In genomic region chr2:2147024-2147900, GRCh38 we compare ENCODE assay signal across 1 cellular context.
TF ChIP-seq lines count a peak whose summit lies in the region.

No MANE protein-coding gene starts in this region.

TF ChIP-seq in H1, 55 proteins besides CTCF, POLR2A, EP300 and RAD21:
- no peak for TF ChIP-seq KDM5A (IDR thresholded peaks at IDR 0.05; ENCODE audit: low read length)
- TF ChIP-seq EZH2 (IDR thresholded peaks at IDR 0.05; ENCODE audit: low read depth, low read length, severe bottlenecking), result no peak
- no peak for TF ChIP-seq E2F6 (IDR thresholded peaks at IDR 0.05)
- TF ChIP-seq MAX (IDR thresholded peaks at IDR 0.05), result no peak
- TF ChIP-seq ASH2L (IDR thresholded peaks at IDR 0.05; ENCODE audit: low read length), result no peak
- no peak for TF ChIP-seq KDM1A (IDR thresholded peaks at IDR 0.05; ENCODE audit: borderline replicate concordance, low read length)
- no peak for TF ChIP-seq SIX5 (IDR thresholded peaks at IDR 0.05; ENCODE audit: low read depth, low read length)
- no peak for TF ChIP-seq CTBP2 (IDR thresholded peaks at IDR 0.05; ENCODE audit: borderline replicate concordance, insufficient read depth, insufficient read length, low read length)
- TF ChIP-seq GTF2F1 (IDR thresholded peaks at IDR 0.05; ENCODE audit: borderline replicate concordance, low read depth, low read length), result no peak
- TF ChIP-seq SRF (IDR thresholded peaks at IDR 0.05; ENCODE audit: low read depth, low read length), result no peak
- no peak for TF ChIP-seq PHF8 (conservative IDR thresholded peaks at IDR 0.05; ENCODE audit: low read depth, low read length)
- no peak for TF ChIP-seq POU5F1 (IDR thresholded peaks at IDR 0.05; ENCODE audit: low read depth, low read length)
